Comparison of ENCODE assay signal across 1 cellular context in the genomic region with DNA sequence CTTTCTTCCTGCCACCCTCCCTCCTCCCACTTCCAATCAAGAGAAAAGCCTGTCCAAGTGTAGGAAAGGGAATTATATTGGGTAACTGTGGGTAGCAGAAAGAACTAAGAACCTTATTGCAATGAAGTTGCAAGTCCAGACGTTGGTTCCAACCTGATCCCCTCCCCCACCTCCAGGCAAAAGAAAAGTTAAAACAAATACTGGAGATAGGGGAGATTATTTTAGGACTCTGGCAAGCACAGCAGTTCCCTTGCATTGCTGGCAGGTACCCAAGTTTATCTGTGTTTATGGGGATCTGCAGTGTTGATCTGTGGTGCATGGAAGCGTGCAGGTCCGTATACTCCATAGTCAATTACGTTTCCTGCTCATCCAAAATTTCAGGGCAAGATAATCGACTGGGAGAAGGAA.
A peak's percentile ranks its signal among the peaks of the same experiment; 100 is the strongest.
TF ChIP-seq lines count a peak whose summit lies in the region.

No MANE protein-coding gene starts in this region.

TF ChIP-seq in SK-N-SH, 30 proteins besides CTCF, POLR2A, EP300 and RAD21 (continued from another document):
- TF ChIP-seq, protein P1, sequence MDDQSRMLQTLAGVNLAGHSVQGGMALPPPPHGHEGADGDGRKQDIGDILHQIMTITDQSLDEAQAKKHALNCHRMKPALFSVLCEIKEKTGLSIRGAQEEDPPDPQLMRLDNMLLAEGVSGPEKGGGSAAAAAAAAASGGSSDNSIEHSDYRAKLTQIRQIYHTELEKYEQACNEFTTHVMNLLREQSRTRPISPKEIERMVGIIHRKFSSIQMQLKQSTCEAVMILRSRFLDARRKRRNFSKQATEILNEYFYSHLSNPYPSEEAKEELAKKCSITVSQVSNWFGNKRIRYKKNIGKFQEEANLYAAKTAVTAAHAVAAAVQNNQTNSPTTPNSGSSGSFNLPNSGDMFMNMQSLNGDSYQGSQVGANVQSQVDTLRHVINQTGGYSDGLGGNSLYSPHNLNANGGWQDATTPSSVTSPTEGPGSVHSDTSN (IDR thresholded peaks at IDR 0.05): no peak
- no peak for TF ChIP-seq FOXM1 (IDR thresholded peaks at IDR 0.05; ENCODE audit: low read depth)
- TF ChIP-seq, protein P2, sequence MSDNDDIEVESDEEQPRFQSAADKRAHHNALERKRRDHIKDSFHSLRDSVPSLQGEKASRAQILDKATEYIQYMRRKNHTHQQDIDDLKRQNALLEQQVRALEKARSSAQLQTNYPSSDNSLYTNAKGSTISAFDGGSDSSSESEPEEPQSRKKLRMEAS (IDR thresholded peaks at IDR 0.05; ENCODE audit: low read depth): no peak
- TF ChIP-seq JUND (IDR thresholded peaks at IDR 0.05): no peak
- TF ChIP-seq FOSL2 (IDR thresholded peaks at IDR 0.05; ENCODE audit: borderline replicate concordance, low read depth): no peak
- no peak for TF ChIP-seq EZH2phosphoT487 (IDR thresholded peaks at IDR 0.05; ENCODE audit: borderline replicate concordance, low read depth)
- no peak for TF ChIP-seq POLR2AphosphoS5 (IDR thresholded peaks at IDR 0.05; ENCODE audit: low read depth, low read length)
- 0 out of 2 replicates have a peak, but pooled peaks have one; percentile 23 for TF ChIP-seq NFIC (IDR thresholded peaks at IDR 0.05; ENCODE audit: borderline replicate concordance)
- peak; percentile 86 for TF ChIP-seq RCOR1 (IDR thresholded peaks at IDR 0.05; ENCODE audit: low read length)
- peak; percentile 69 for TF ChIP-seq MXI1 (IDR thresholded peaks at IDR 0.05; ENCODE audit: low read depth, low read length)
- peak; percentile 80 for TF ChIP-seq CHD2 (IDR thresholded peaks at IDR 0.05; ENCODE audit: low read length, partially characterized antibody)
- no peak for TF ChIP-seq ELF1 (IDR thresholded peaks at IDR 0.05)
- TF ChIP-seq, protein P3, sequence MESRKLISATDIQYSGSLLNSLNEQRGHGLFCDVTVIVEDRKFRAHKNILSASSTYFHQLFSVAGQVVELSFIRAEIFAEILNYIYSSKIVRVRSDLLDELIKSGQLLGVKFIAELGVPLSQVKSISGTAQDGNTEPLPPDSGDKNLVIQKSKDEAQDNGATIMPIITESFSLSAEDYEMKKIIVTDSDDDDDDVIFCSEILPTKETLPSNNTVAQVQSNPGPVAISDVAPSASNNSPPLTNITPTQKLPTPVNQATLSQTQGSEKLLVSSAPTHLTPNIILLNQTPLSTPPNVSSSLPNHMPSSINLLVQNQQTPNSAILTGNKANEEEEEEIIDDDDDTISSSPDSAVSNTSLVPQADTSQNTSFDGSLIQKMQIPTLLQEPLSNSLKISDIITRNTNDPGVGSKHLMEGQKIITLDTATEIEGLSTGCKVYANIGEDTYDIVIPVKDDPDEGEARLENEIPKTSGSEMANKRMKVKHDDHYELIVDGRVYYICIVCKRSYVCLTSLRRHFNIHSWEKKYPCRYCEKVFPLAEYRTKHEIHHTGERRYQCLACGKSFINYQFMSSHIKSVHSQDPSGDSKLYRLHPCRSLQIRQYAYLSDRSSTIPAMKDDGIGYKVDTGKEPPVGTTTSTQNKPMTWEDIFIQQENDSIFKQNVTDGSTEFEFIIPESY (IDR thresholded peaks at IDR 0.05; ENCODE audit: borderline replicate concordance, low read depth): no peak
- TF ChIP-seq, protein P4, sequence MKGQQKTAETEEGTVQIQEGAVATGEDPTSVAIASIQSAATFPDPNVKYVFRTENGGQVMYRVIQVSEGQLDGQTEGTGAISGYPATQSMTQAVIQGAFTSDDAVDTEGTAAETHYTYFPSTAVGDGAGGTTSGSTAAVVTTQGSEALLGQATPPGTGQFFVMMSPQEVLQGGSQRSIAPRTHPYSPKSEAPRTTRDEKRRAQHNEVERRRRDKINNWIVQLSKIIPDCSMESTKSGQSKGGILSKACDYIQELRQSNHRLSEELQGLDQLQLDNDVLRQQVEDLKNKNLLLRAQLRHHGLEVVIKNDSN (IDR thresholded peaks at IDR 0.05; ENCODE audit: borderline replicate concordance, low read depth): no peak
- TF ChIP-seq GATA2 (CRISPR knock-in tag; IDR thresholded peaks at IDR 0.05): peak; percentile 93
- TF ChIP-seq RXRA (IDR thresholded peaks at IDR 0.05; ENCODE audit: borderline replicate concordance, low read depth): no peak
- no peak for TF ChIP-seq TCF12 (IDR thresholded peaks at IDR 0.05)
